Comparison of ENCODE assay signal across 8 cellular contexts in genomic region chr19:48795055-48795854, GRCh38. TPM values are rescaled to one million over a fixed set of nuclear protein-coding genes. Genes with fewer than 3 reads are reported as not detected.
DNase-seq lines count a peak whose midpoint lies in the region; ATAC-seq and TF ChIP-seq lines count a peak whose summit lies in the region.

No MANE protein-coding gene starts in this region.

- H3K4me1 Mint-ChIP-seq in GM23338: peaks cover 25% of the 10 kb centered on the region; the same call in 2 of the 3 replicates
- peaks cover 35% of the 10 kb centered on the region for H3K4me1 Mint-ChIP-seq in nephron progenitor cell

- peak overlapping the region; percentile 99 for H3K27ac Mint-ChIP-seq in GM23338
- H3K27ac Mint-ChIP-seq in nephron progenitor cell: peak overlapping the region; percentile 92

- DNase-seq in DMS79 (lab: John Stamatoyannopoulos, UW) (peak; percentile 89), GM23338 (ENCODE audit: low spot score) (peak; percentile 98), LoVo (ENCODE audit: low spot score) (peak; percentile 71), SHP77 (lab: John Stamatoyannopoulos, UW) (peak; percentile 86 to 91), fibroblast of the conjunctiva (ENCODE audit: low read depth) (peak; percentile 84), nephron progenitor cell (peak; percentile 88)
- peak; percentile 94 for DNase-seq in activated effector memory CD4-positive, alpha-beta T cell treated with anti-CD3 and anti-CD28 coated beads, Interleukin-2, amount 50 U/mL, for 16 hours
- peak; percentile 84 for DNase-seq in stimulated activated naive CD8-positive, alpha-beta T cell treated with anti-CD3 and anti-CD28 coated beads, Interleukin-15, Interleukin-2, amounts not matched to agents 100 U/mL and 50 U/mL, for 24 hours

- TF ChIP-seq CTCF in GM23338 (conservative IDR thresholded peaks at IDR 0.05; ENCODE audit: low read depth in 2 of 2) (peak; percentile 92 to 97), nephron progenitor cell (IDR thresholded peaks at IDR 0.05) (peak; percentile 96)

- H3K4me3 Mint-ChIP-seq in GM23338 (peak overlapping the region; percentile 95), nephron progenitor cell (peak overlapping the region; percentile 93)

- peak overlapping the region; percentile 48 for H2AFZ ChIP-seq in GM23338

- H3K4me1 ChIP-seq in GM23338 (ENCODE audit: insufficient read depth): peaks cover 13% of the 10 kb centered on the region

- no peaks in the 10 kb centered on the region for H3K27me3 ChIP-seq in GM23338 (ENCODE audit: insufficient read depth)

- no peaks in the 10 kb centered on the region for H3K36me3 ChIP-seq in GM23338 (ENCODE audit: insufficient read depth)

- H3F3A ChIP-seq in GM23338 (replicated peaks; ENCODE audit: low read depth): peaks cover 5% of the 10 kb centered on the region; the same call in 1 of the 2 replicates

- peak; percentile 93 for ATAC-seq in GM23338
- ATAC-seq in stimulated activated naive CD8-positive, alpha-beta T cell treated with anti-CD3 and anti-CD28 coated beads, Interleukin-15, Interleukin-2, amounts not matched to agents 100 U/mL and 50 U/mL, for 24 hours: peak; percentile 97

- no peaks in the 10 kb centered on the region; the same call in 2 of the 3 replicates for H3K36me3 Mint-ChIP-seq in GM23338 (ENCODE audit: low read depth)
- H3K36me3 Mint-ChIP-seq in nephron progenitor cell (ENCODE audit: low read depth): peaks cover 7% of the 10 kb centered on the region

- H3K4me2 ChIP-seq in GM23338: peak overlapping the region; percentile 71

- H3K27ac ChIP-seq in GM23338 (ENCODE audit: low read depth): no peak overlapping the region

- no peaks in the 10 kb centered on the region for H4K20me1 ChIP-seq in GM23338 (replicated peaks; ENCODE audit: insufficient read depth)

- H3K27me3 Mint-ChIP-seq in GM23338 (ENCODE audit: insufficient read depth, low read depth, poor library complexity) (peaks cover 12% of the 10 kb centered on the region), nephron progenitor cell (ENCODE audit: low read depth, poor library complexity) (peaks cover 2% of the 10 kb centered on the region)

- no peaks in the 10 kb centered on the region for H3K9me2 ChIP-seq in GM23338 (ENCODE audit: insufficient read depth)

- peak overlapping the region; percentile 64 for H3K4me3 ChIP-seq in GM23338

- no peaks in the 10 kb centered on the region for H3K79me2 ChIP-seq in GM23338 (replicated peaks; ENCODE audit: insufficient read depth)

- no peaks in the 10 kb centered on the region for H3K9me3 Mint-ChIP-seq in GM23338
- H3K9me3 Mint-ChIP-seq in nephron progenitor cell: no peaks in the 10 kb centered on the region

TF ChIP-seq in GM23338, 12 proteins besides CTCF, POLR2A, EP300 and RAD21:
- TF ChIP-seq CREB1 (CRISPR knock-in tag; IDR thresholded peaks at IDR 0.05; ENCODE audit: low read depth): peak; percentile 57
- TF ChIP-seq, protein P1, sequence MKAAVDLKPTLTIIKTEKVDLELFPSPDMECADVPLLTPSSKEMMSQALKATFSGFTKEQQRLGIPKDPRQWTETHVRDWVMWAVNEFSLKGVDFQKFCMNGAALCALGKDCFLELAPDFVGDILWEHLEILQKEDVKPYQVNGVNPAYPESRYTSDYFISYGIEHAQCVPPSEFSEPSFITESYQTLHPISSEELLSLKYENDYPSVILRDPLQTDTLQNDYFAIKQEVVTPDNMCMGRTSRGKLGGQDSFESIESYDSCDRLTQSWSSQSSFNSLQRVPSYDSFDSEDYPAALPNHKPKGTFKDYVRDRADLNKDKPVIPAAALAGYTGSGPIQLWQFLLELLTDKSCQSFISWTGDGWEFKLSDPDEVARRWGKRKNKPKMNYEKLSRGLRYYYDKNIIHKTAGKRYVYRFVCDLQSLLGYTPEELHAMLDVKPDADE (IDR thresholded peaks at IDR 0.05): peak; percentile 99
- TF ChIP-seq NANOG (IDR thresholded peaks at IDR 0.05; ENCODE audit: borderline replicate concordance): no peak
- peak; percentile 56; the same call in 1 of the 2 replicates for TF ChIP-seq POLR2AphosphoS5 (IDR thresholded peaks at IDR 0.05; ENCODE audit: low read depth)
- TF ChIP-seq REST (IDR thresholded peaks at IDR 0.05; ENCODE audit: unreplicated experiment): no peak
- TF ChIP-seq STAT1 (IDR thresholded peaks at IDR 0.05; ENCODE audit: unreplicated experiment): no peak
TF ChIP-seq in GM23338: peak in this region for 3.

RNA-seq across cellular contexts. Expression of gene BCAT2, which starts 15.6 kb away (rescaled TPM):
- 30.6 and 53.5 TPM in 2 replicates for total RNA-seq in GM23338 (2014; rRNA removed; shearing (Covaris generic))
- polyA plus RNA-seq in GM23338 (2016; fragmentation: Nextera tagmentation; extraction: Ambion mirVana): 30.4 and 35.8 TPM in 2 replicates

RNA-seq across cellular contexts. Expression of gene FGF21, which starts 39.9 kb away (rescaled TPM):
- total RNA-seq in GM23338 (2014; rRNA removed; shearing (Covaris generic)): 1.3 TPM in 1 of 2 replicates, not detected in the other
- polyA plus RNA-seq in GM23338 (2016; fragmentation: Nextera tagmentation; extraction: Ambion mirVana): 0.78 and 1.1 TPM in 2 replicates

RNA-seq across cellular contexts. Expression of gene HSD17B14, which starts 41.0 kb away (rescaled TPM):
- total RNA-seq in GM23338 (2014; rRNA removed; shearing (Covaris generic)): 5.0 and 8.4 TPM in 2 replicates
- polyA plus RNA-seq in GM23338 (2016; fragmentation: Nextera tagmentation; extraction: Ambion mirVana): 11.6 and 11.7 TPM in 2 replicates

RNA-seq across cellular contexts. Expression of gene FUT1, which starts 42.8 kb away (rescaled TPM):
- 20.3 and 20.8 TPM in 2 replicates for total RNA-seq in GM23338 (2014; rRNA removed; shearing (Covaris generic))
- 4.4 and 4.7 TPM in 2 replicates for polyA plus RNA-seq in GM23338 (2016; fragmentation: Nextera tagmentation; extraction: Ambion mirVana)

RNA-seq across cellular contexts. Expression of gene IZUMO1, which starts 48.5 kb away (rescaled TPM):
- total RNA-seq in GM23338 (2014; rRNA removed; shearing (Covaris generic)): 1.7 and 3.5 TPM in 2 replicates
- polyA plus RNA-seq in GM23338 (2016; fragmentation: Nextera tagmentation; extraction: Ambion mirVana): 1.2 and 1.3 TPM in 2 replicates
